25 cellular contexts compared by ENCODE assay signal in genomic region chr17:31598388-31598760, GRCh38.
A peak's percentile ranks its signal among the peaks of the same experiment; 100 is the strongest.
DNase-seq lines count a peak whose midpoint lies in the region; ATAC-seq and TF ChIP-seq lines count a peak whose summit lies in the region.
"Had no signal": no experiment of that assay in that cellular context is flagged by ENCODE, and none has a peak within 500 bp of the region (broad histone marks: within the 10 kb centered on the region; RNA-seq: fewer than 3 reads in every experiment).

No MANE protein-coding gene starts in this region.

- H3K4me3 Mint-ChIP-seq in glutamatergic neuron (ENCODE audit: unreplicated experiment): no peak overlapping the region
- H3K4me3 Mint-ChIP-seq: activated B cell treated with CpG ODN at 0.5 μM for 24 hours; activated naive CD8-positive, alpha-beta T cell treated with anti-CD3 and anti-CD28 coated beads for 36 hours; CD8-positive, alpha-beta T cell; central memory CD8-positive, alpha-beta T cell; naive thymus-derived CD8-positive, alpha-beta T cell had no signal

- peaks cover 2% of the 10 kb centered on the region for H3K9me3 Mint-ChIP-seq in glutamatergic neuron (ENCODE audit: unreplicated experiment)
- H3K9me3 Mint-ChIP-seq: activated B cell treated with CpG ODN at 0.5 μM for 24 hours; activated naive CD8-positive, alpha-beta T cell treated with anti-CD3 and anti-CD28 coated beads for 36 hours; CD8-positive, alpha-beta T cell; central memory CD8-positive, alpha-beta T cell; naive thymus-derived CD8-positive, alpha-beta T cell had no signal

- whole genome bisulfite sequencing in thyroid gland, 2 donors: 67 to 74% methylated on average over 4 of the region's 4 CpGs

- peaks cover 12% of the 10 kb centered on the region for H3K27me3 Mint-ChIP-seq in glutamatergic neuron (ENCODE audit: unreplicated experiment)
- H3K27me3 Mint-ChIP-seq: activated B cell treated with CpG ODN at 0.5 μM for 24 hours; activated naive CD8-positive, alpha-beta T cell treated with anti-CD3 and anti-CD28 coated beads for 36 hours had no signal

- H3K36me3 Mint-ChIP-seq in glutamatergic neuron (ENCODE audit: unreplicated experiment): no peaks in the 10 kb centered on the region
- H3K36me3 Mint-ChIP-seq: activated naive CD8-positive, alpha-beta T cell treated with anti-CD3 and anti-CD28 coated beads for 36 hours; CD8-positive, alpha-beta T cell; naive thymus-derived CD8-positive, alpha-beta T cell had no signal

- peaks cover 4% of the 10 kb centered on the region for H3K4me1 Mint-ChIP-seq in glutamatergic neuron (ENCODE audit: low read depth, unreplicated experiment)
- H3K4me1 Mint-ChIP-seq: central memory CD8-positive, alpha-beta T cell had no signal

- H3K9me3 ChIP-seq in HEK293 (ENCODE audit: control insufficient read depth, insufficient read depth, low read depth, low read length) (no peaks in the 10 kb centered on the region), ascending aorta (no peaks in the 10 kb centered on the region), subcutaneous abdominal adipose tissue (ENCODE audit: control insufficient read depth in 5 of 5, low read length in 5 of 5) (no peaks in the 10 kb centered on the region), thyroid gland (no peaks in the 10 kb centered on the region)
- H3K9me3 ChIP-seq: thoracic aorta had no signal

- intact Hi-C loops in ascending aorta (cut with DNase I) (no loop called here), thyroid gland (cut with DNase I) (no loop called here), left ventricle myocardium superior (cut with micrococcal nuclease) (no loop called here)

- H3K27ac Mint-ChIP-seq in glutamatergic neuron (ENCODE audit: unreplicated experiment): no peak overlapping the region
- H3K27ac Mint-ChIP-seq: activated B cell treated with CpG ODN at 0.5 μM for 24 hours; activated naive CD8-positive, alpha-beta T cell treated with anti-CD3 and anti-CD28 coated beads for 36 hours; CD8-positive, alpha-beta T cell; naive thymus-derived CD8-positive, alpha-beta T cell had no signal

- H3K36me3 ChIP-seq in HEK293 (ENCODE audit: control insufficient read depth in 2 of 2, insufficient read depth in 1 of 2, low read length in 2 of 2) (no peaks in the 10 kb centered on the region), ascending aorta (no peaks in the 10 kb centered on the region), subcutaneous abdominal adipose tissue (ENCODE audit: control insufficient read depth in 5 of 5, insufficient read depth in 5 of 5, low read length in 5 of 5) (peaks cover 0 to 20% (median 17%) of the 10 kb centered on the region in 5 donors), thyroid gland (no peaks in the 10 kb centered on the region)
- H3K36me3 ChIP-seq: thoracic aorta had no signal

- H3K4me1 ChIP-seq in HEK293 (ENCODE audit: control insufficient read depth, insufficient read depth, low read length): no peaks in the 10 kb centered on the region
- H3K4me1 ChIP-seq in ascending aorta: peaks cover 23 to 40% of the 10 kb centered on the region in 2 donors
- peaks cover 2 to 35% (median 21%) of the 10 kb centered on the region in 5 donors for H3K4me1 ChIP-seq in subcutaneous abdominal adipose tissue (ENCODE audit: control insufficient read depth in 5 of 5, insufficient read depth in 5 of 5, low read length in 5 of 5)
- peaks cover 0 to 12% of the 10 kb centered on the region in 2 donors for H3K4me1 ChIP-seq in thyroid gland
- H3K4me1 ChIP-seq: parathyroid adenoma had no signal

- POLR2A ChIA-PET in HEK293 (lab: Yijun Ruan, JAX): no interaction called here

- no peak overlapping the region for H3K9ac ChIP-seq in subcutaneous abdominal adipose tissue (ENCODE audit: low read length in 5 of 5)
- H3K9ac ChIP-seq: parathyroid adenoma had no signal

- no peak for ATAC-seq in left ventricle myocardium superior
- ATAC-seq: CD8-positive, alpha-beta T cell; naive thymus-derived CD8-positive, alpha-beta T cell; right cardiac atrium had no signal

- H3K27ac ChIP-seq in HEK293 (ENCODE audit: extremely low read depth, low read depth, low read length) (no peak overlapping the region), ascending aorta (peak overlapping the region; percentile 87 to 93), subcutaneous abdominal adipose tissue (ENCODE audit: low read depth, low read length) (peak overlapping the region; percentile 74), thyroid gland (no peak overlapping the region)
- H3K27ac ChIP-seq: dorsolateral prefrontal cortex, HL-60, parathyroid adenoma had no signal

- H3K4me3 ChIP-seq in HEK293 (ENCODE audit: low read depth, low read length): no peak overlapping the region
- no peak overlapping the region for H3K4me3 ChIP-seq in ascending aorta
- H3K4me3 ChIP-seq in subcutaneous abdominal adipose tissue (ENCODE audit: low read depth in 1 of 5, low read length in 5 of 5): no peak overlapping the region
- no peak overlapping the region for H3K4me3 ChIP-seq in thyroid gland (replicated peaks in 1 of 3)
- H3K4me3 ChIP-seq: dorsolateral prefrontal cortex, thoracic aorta had no signal

- H3K27me3 ChIP-seq in ascending aorta (no peaks in the 10 kb centered on the region), subcutaneous abdominal adipose tissue (ENCODE audit: control insufficient read depth in 5 of 5, insufficient read depth in 4 of 5, low read length in 5 of 5) (no peaks in the 10 kb centered on the region), thyroid gland (no peaks in the 10 kb centered on the region)
- H3K27me3 ChIP-seq: dorsolateral prefrontal cortex had no signal

- no peak for TF ChIP-seq POLR2A in thyroid gland (IDR thresholded peaks at IDR 0.05)

- CTCF ChIA-PET in HEK293 (lab: Yijun Ruan, JAX): no interaction called here

- DNase-seq in ascending aorta (ENCODE audit: low spot score in 2 of 2): no peak
- DNase-seq in mesenteric fat pad (ENCODE audit: low spot score): peak; percentile 43
- no peak for DNase-seq in thyroid gland
- no peak for DNase-seq in left ventricle myocardium superior
- DNase-seq in glutamatergic neuron: no peak
- DNase-seq: activated B cell treated with CpG ODN at 0.5 μM for 24 hours; activated CD4-positive, alpha-beta T cell treated with anti-CD3 and anti-CD28 coated beads, Interleukin-2, amount 50 U/mL, for 4 hours; activated CD8-positive, alpha-beta memory T cell treated with anti-CD3 and anti-CD28 coated beads, Interleukin-2, amount 50 U/mL, for 4 hours; activated effector memory CD4-positive, alpha-beta T cell treated with Interleukin-2 at 50 U/mL for 16 hours; activated naive CD8-positive, alpha-beta T cell treated with anti-CD3 and anti-CD28 coated beads for 36 hours; CD8-positive, alpha-beta T cell; dorsolateral prefrontal cortex; mesendoderm; naive thymus-derived CD8-positive, alpha-beta T cell; NCI-H2081 treated with DMSO at 0.1 percent for 48 hours; right cardiac atrium; Right ventricle myocardium superior; stimulated activated CD4-positive, alpha-beta T cell treated with anti-CD3 and anti-CD28 coated beads, Interleukin-4, amount 100 ng/mL, for 1 hour; stimulated activated naive CD4-positive, alpha-beta T cell had no signal

- TF ChIP-seq CTCF in HEK293 (tag by site-specific recombination; IDR thresholded peaks at IDR 0.05) (no peak), ascending aorta (IDR thresholded peaks at IDR 0.05) (no peak), thyroid gland (IDR thresholded peaks at IDR 0.05) (no peak), glutamatergic neuron (IDR thresholded peaks at IDR 0.05; ENCODE audit: partially characterized antibody, unreplicated experiment) (no peak)

TF ChIP-seq in HEK293, 187 proteins besides CTCF, POLR2A, EP300 and RAD21:
- no peak for TF ChIP-seq ZNF354C (tag by site-specific recombination; IDR thresholded peaks at IDR 0.05; ENCODE audit: borderline replicate concordance, low read depth)
- TF ChIP-seq ZIC2 (tag by site-specific recombination; IDR thresholded peaks at IDR 0.05): peak; percentile 80
TF ChIP-seq in HEK293: peak in this region for 1.

Comparison
In these comparisons a context has a peak if more than half of its experiments do, and no peak if none do; other contexts are left out.
1. H3K27ac ChIP-seq: peak in ascending aorta (2 of 2) and subcutaneous abdominal adipose tissue (single experiment); none in HEK293 (single experiment) and thyroid gland (0 of 3).